ENCODE assay signal across 3 cellular contexts in genomic region chr9:135716045-135716444, GRCh38.
A peak's percentile ranks its signal among the peaks of the same experiment; 100 is the strongest.
TF ChIP-seq lines count a peak whose summit lies in the region.

No MANE protein-coding gene starts in this region.

TF ChIP-seq in SK-N-SH, 30 proteins besides CTCF, POLR2A, EP300 and RAD21:
- TF ChIP-seq GATA2 (CRISPR knock-in tag; IDR thresholded peaks at IDR 0.05) = peak; percentile 83
- TF ChIP-seq RFX5 (IDR thresholded peaks at IDR 0.05; ENCODE audit: low read length) = no peak
- 0 out of 2 replicates have a peak, but pooled peaks have one; percentile 45 for TF ChIP-seq RCOR1 (IDR thresholded peaks at IDR 0.05; ENCODE audit: low read length)
- TF ChIP-seq FOXM1 (IDR thresholded peaks at IDR 0.05; ENCODE audit: low read depth) = no peak
- no peak for TF ChIP-seq JUND (IDR thresholded peaks at IDR 0.05)
- TF ChIP-seq MEF2A (IDR thresholded peaks at IDR 0.05; ENCODE audit: borderline replicate concordance, low read depth) = no peak
- TF ChIP-seq IRF3 (IDR thresholded peaks at IDR 0.05; ENCODE audit: low read depth, low read length) = no peak
- TF ChIP-seq SIN3A (IDR thresholded peaks at IDR 0.05; ENCODE audit: borderline replicate concordance, low read depth, low read length) = no peak
- no peak for TF ChIP-seq NFIC (IDR thresholded peaks at IDR 0.05; ENCODE audit: borderline replicate concordance)
- TF ChIP-seq TEAD4 (IDR thresholded peaks at IDR 0.05; ENCODE audit: borderline replicate concordance, insufficient read depth) = no peak

TF ChIP-seq in SK-N-SH treated with all-trans-retinoic acid at 6 μM for 48 hours, 23 proteins besides CTCF, POLR2A, EP300 and RAD21:
- TF ChIP-seq PPARA (CRISPR knock-in tag; IDR thresholded peaks at IDR 0.05; ENCODE audit: borderline replicate concordance) (no peak), ZNF8 (CRISPR knock-in tag; IDR thresholded peaks at IDR 0.05) (no peak), ZC3H10 (CRISPR knock-in tag; IDR thresholded peaks at IDR 0.05) (no peak), TOX (CRISPR knock-in tag; IDR thresholded peaks at IDR 0.05; ENCODE audit: borderline replicate concordance) (no peak), ZNF565 (CRISPR knock-in tag; conservative IDR thresholded peaks at IDR 0.05; ENCODE audit: low read depth) (no peak), OSR1 (CRISPR knock-in tag; IDR thresholded peaks at IDR 0.05) (no peak), TSHZ2 (CRISPR knock-in tag; IDR thresholded peaks at IDR 0.05) (no peak), ZFP30 (CRISPR knock-in tag; IDR thresholded peaks at IDR 0.05) (no peak), ISL1 (CRISPR knock-in tag; IDR thresholded peaks at IDR 0.05) (no peak), RARB (CRISPR knock-in tag; IDR thresholded peaks at IDR 0.05) (no peak), BACH2 (CRISPR knock-in tag; IDR thresholded peaks at IDR 0.05; ENCODE audit: borderline replicate concordance) (no peak), POU6F1 (CRISPR knock-in tag; IDR thresholded peaks at IDR 0.05; ENCODE audit: borderline replicate concordance, low read depth) (no peak), CREB5 (CRISPR knock-in tag; IDR thresholded peaks at IDR 0.05; ENCODE audit: low read depth) (no peak), PATZ1 (CRISPR knock-in tag; IDR thresholded peaks at IDR 0.05; ENCODE audit: borderline replicate concordance) (no peak), GLIS3 (CRISPR knock-in tag; IDR thresholded peaks at IDR 0.05) (no peak), TCF4 (CRISPR knock-in tag; IDR thresholded peaks at IDR 0.05; ENCODE audit: borderline replicate concordance) (no peak), ESRRG (CRISPR knock-in tag; IDR thresholded peaks at IDR 0.05) (no peak)

TF ChIP-seq in K562, 482 proteins besides CTCF, POLR2A, EP300 and RAD21:
- no peak for TF ChIP-seq CBX2 (IDR thresholded peaks at IDR 0.05; ENCODE audit: insufficient read depth, low read length, poor library complexity, severe bottlenecking)
- no peak for TF ChIP-seq ZNF41 (CRISPR knock-in tag; conservative IDR thresholded peaks at IDR 0.05)
- TF ChIP-seq GABPA (tag; conservative IDR thresholded peaks at IDR 0.05; ENCODE audit: low read depth) = 0 out of 2 replicates have a peak, but pooled peaks have one; percentile 20
- TF ChIP-seq REST (CRISPR knock-in tag; IDR thresholded peaks at IDR 0.05; ENCODE audit: low read depth) = peak; percentile 80
